24 cellular contexts compared by ENCODE assay signal in the genomic region with DNA sequence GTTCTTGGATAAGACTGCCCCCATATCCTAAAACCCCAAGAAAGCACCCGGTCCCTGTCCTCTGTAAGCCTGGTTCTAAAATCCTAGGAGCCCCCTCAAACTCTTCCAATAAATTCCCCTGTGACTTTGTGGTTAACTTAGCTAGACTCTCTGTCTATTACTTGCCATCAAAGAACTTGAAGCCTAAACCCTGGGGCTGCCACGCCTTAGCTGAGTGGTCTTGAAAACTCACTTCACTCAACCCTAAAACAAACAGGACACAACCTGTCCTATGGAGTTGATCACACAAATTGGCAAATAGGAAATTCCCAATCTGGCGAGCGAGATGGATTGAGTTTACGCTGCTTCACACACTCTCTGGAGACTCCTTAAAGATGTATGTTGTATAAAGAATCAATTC.
"Had no signal": no experiment of that assay in that cellular context is flagged by ENCODE, and none has a peak within 500 bp of the region (broad histone marks: within the 10 kb centered on the region; RNA-seq: fewer than 3 reads in every experiment).

No MANE protein-coding gene starts in this region.

- H3K36me3 ChIP-seq: esophagus muscularis mucosa, gastroesophageal sphincter, spleen, thyroid gland had no signal

- H3K4me3 ChIP-seq: coronary artery, esophagus muscularis mucosa, gastroesophageal sphincter, mucosa of descending colon, spleen, thyroid gland had no signal

- H3K27me3 ChIP-seq: esophagus muscularis mucosa, gastroesophageal sphincter, thyroid gland had no signal

- H3K9me3 ChIP-seq: esophagus muscularis mucosa, mucosa of descending colon, thyroid gland had no signal

- H3K27me3 Mint-ChIP-seq: activated B cell treated with CpG ODN at 0.5 μM for 24 hours; activated CD4-positive, alpha-beta T cell treated with anti-CD3 and anti-CD28 coated beads for 36 hours had no signal

- H3K4me3 Mint-ChIP-seq: activated B cell treated with CpG ODN at 0.5 μM for 24 hours; activated CD4-positive, alpha-beta T cell treated with anti-CD3 and anti-CD28 coated beads for 36 hours; activated naive CD8-positive, alpha-beta T cell treated with anti-CD3 and anti-CD28 coated beads for 36 hours; activated T-cell treated with anti-CD3 and anti-CD28 coated beads, Interleukin-2, amount 50 U/mL, for 4 hours; memory B cell; naive B cell; neural crest cell; T-helper 17 cell had no signal

- H3K36me3 Mint-ChIP-seq: activated naive CD8-positive, alpha-beta T cell treated with anti-CD3 and anti-CD28 coated beads for 36 hours; memory B cell; naive B cell had no signal

- H3K27ac Mint-ChIP-seq: activated B cell treated with CpG ODN at 0.5 μM for 24 hours; activated CD4-positive, alpha-beta T cell treated with anti-CD3 and anti-CD28 coated beads for 36 hours; activated naive CD8-positive, alpha-beta T cell treated with anti-CD3 and anti-CD28 coated beads for 36 hours; memory B cell; naive B cell; T-helper 17 cell had no signal

- H3K4me1 Mint-ChIP-seq: activated B cell treated with CpG ODN at 0.5 μM for 24 hours; activated CD4-positive, alpha-beta T cell treated with anti-CD3 and anti-CD28 coated beads for 36 hours; activated naive CD8-positive, alpha-beta T cell treated with anti-CD3 and anti-CD28 coated beads for 36 hours; memory B cell; naive B cell; neural crest cell; T-helper 17 cell had no signal

- DNase-seq: activated B cell treated with CpG ODN at 0.5 μM for 24 hours; activated CD4-positive, alpha-beta T cell treated with anti-CD3 and anti-CD28 coated beads for 36 hours; activated CD4-positive, alpha-beta T cell treated with anti-CD3 and anti-CD28 coated beads, Interleukin-2, amount 50 U/mL, for 48 hours; activated CD8-positive, alpha-beta memory T cell treated with anti-CD3 and anti-CD28 coated beads, Interleukin-2, amount 50 U/mL, for 48 hours; activated naive CD4-positive, alpha-beta T cell treated with Interleukin-2 at 50 U/mL for 16 hours; activated naive CD8-positive, alpha-beta T cell treated with anti-CD3 and anti-CD28 coated beads for 36 hours; activated T-cell treated with anti-CD3 and anti-CD28 coated beads, Interleukin-2, amount 50 U/mL, for 4 hours; head of caudate nucleus; left cardiac atrium; mucosa of descending colon; naive B cell; occipital lobe; posterior cingulate gyrus; spleen; stimulated activated CD4-positive, alpha-beta T cell treated with anti-CD3 and anti-CD28 coated beads, Interleukin-4, amount 100 ng/mL, for 24 hours; stimulated activated naive CD4-positive, alpha-beta T cell treated with Interleukin-2 at 50 U/mL for 16 hours; substantia nigra; T-helper 17 cell had no signal

- H3K27ac ChIP-seq: coronary artery, spleen, thyroid gland had no signal

- ATAC-seq: activated CD4-positive, alpha-beta T cell treated with anti-CD3 and anti-CD28 coated beads for 36 hours; activated T-cell treated with anti-CD3 and anti-CD28 coated beads, Interleukin-2, amount 50 U/mL, for 4 hours; gastroesophageal sphincter; left cardiac atrium; mucosa of descending colon; T-helper 17 cell had no signal

- H3K9me3 Mint-ChIP-seq: activated B cell treated with CpG ODN at 0.5 μM for 24 hours had no signal

- H3K4me1 ChIP-seq: spleen had no signal
